8 cellular contexts compared by ENCODE assay signal in the genomic region with DNA sequence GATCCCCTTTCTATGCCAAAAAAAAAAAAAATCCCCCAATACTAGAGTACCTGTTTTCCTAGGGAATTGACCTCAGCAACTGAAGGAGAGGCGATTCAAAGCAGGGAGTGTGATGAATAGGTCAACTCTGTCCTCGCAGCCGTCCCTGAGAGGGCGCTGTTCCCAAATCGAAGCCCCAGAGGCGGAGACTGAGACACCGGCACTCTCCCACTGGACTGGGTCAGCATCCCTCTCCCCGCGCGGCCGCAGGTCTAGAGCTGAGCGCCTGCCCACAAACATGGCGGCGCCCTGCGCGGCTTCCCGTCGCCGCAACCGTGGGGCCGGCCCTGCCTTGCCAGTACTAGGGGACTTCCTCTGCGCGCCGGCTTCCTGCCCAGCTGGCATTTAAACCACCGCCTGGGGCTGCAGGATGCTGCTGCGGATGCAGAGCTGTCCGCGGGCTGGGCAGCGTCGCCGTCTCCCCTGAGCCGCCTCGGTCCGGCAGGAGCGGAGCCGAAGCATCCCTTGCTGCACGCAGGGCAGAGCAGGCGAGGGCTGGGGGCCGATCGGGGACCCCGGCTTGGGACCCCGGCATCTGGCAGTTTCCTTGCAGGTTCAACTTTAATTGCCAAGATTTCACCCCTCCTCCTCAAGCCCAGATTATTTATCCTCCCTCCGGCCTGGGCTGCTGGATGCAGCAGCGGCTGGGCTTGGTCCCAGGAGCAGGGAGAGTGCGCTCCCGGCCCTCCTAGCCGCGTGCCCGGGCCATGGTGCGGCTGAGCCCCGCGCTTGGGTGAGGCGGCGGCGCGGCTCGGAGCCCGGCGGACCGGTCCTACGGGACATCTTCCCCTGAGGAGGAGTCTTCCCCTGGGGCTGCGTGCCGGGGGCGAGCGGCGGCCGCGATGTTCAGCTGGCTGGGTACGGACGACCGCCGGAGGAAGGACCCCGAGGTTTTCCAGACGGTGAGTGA. TPM values are rescaled to one million over a fixed set of nuclear protein-coding genes. Genes with fewer than 3 reads are reported as not detected.
A peak's percentile ranks its signal among the peaks of the same experiment; 100 is the strongest.
DNase-seq lines count a peak whose midpoint lies in the region; ATAC-seq and TF ChIP-seq lines count a peak whose summit lies in the region.

Gene EHD3, plus strand, starts transcription at position 412 of the 949 bp plus-strand sequence. Its CDS starts 470 bp downstream, at position 882.

- peaks cover 5% of the 10 kb centered on the region for H3K79me2 ChIP-seq in neural progenitor cell (ENCODE audit: low read depth)

- no peak within 1 kb of the TSS for H3K27ac Mint-ChIP-seq in neural progenitor cell

- H3K9me3 ChIP-seq in IMR-90 (ENCODE audit: control insufficient read depth, insufficient read depth, low read length): no peaks in the 10 kb centered on the region
- H3K9me3 ChIP-seq in neural progenitor cell (ENCODE audit: low read depth): no peaks in the 10 kb centered on the region
- no peaks in the 10 kb centered on the region for H3K9me3 ChIP-seq in stomach smooth muscle (ENCODE audit: control insufficient read depth in 2 of 2, low read length in 2 of 2)

- H4K20me1 ChIP-seq in IMR-90 (ENCODE audit: insufficient read depth, low read length): peaks cover 15% of the 10 kb centered on the region
- H4K20me1 ChIP-seq in neural progenitor cell (ENCODE audit: low read depth): peaks cover 6% of the 10 kb centered on the region

- peak; percentile 93 for DNase-seq in D341Med (ENCODE audit: low spot score)
- peak; percentile 91 for DNase-seq in IMR-90
- DNase-seq in RPMI7951 (ENCODE audit: low read depth): peak; percentile 94
- DNase-seq in activated gamma-delta T cell treated with Interleukin-2 at 50 U/mL for 16 hours: peak; percentile 74
- peak; percentile 59 to 79 for DNase-seq in foreskin keratinocyte
- DNase-seq in neural progenitor cell (ENCODE audit: low spot score): peak; percentile 98

- intact Hi-C loops in IMR-90 (cut with micrococcal nuclease): loop anchor here (1.0 to 5.0 kb wide), 2 partner anchors 99 to 288 kb away; no protein-coding TSS in a partner anchor

- CTCF ChIA-PET in IMR-90 (lab: Yijun Ruan, JAX): interaction anchor here (0.6 to 1.8 kb wide), 13 partner anchors 14 to 509 kb away, joined by 3 to 7 read pairs (median 3); no protein-coding TSS in a partner anchor

- peaks cover 3% of the 10 kb centered on the region; the same call in 1 of the 2 replicates for H3K27me3 ChIP-seq in IMR-90 (ENCODE audit: control insufficient read depth, insufficient read depth, low read length)
- H3K27me3 ChIP-seq in foreskin keratinocyte: no peaks in the 10 kb centered on the region
- peaks cover 9% of the 10 kb centered on the region for H3K27me3 ChIP-seq in neural progenitor cell
- H3K27me3 ChIP-seq in stomach smooth muscle (ENCODE audit: control insufficient read depth in 1 of 2, insufficient read depth in 2 of 2, low read length in 2 of 2): no peaks in the 10 kb centered on the region

- H3K56ac ChIP-seq in IMR-90 (ENCODE audit: extremely low read depth, insufficient read depth, low read length): peak within 1 kb of the TSS; percentile 55; the same call in 1 of the 2 replicates

- peak within 1 kb of the TSS; percentile 90 for H2AK9ac ChIP-seq in IMR-90 (replicated peaks; ENCODE audit: low read depth, low read length, poor library complexity)

- peak; percentile 66 for TF ChIP-seq RAD21 in IMR-90 (IDR thresholded peaks at IDR 0.05; ENCODE audit: low read length)

- dilution Hi-C loops in IMR-90 (cut with HindIII; ENCODE audit: low sequenced_read_pairs, unreplicated experiment): no loop called here

- no peak within 1 kb of the TSS for H2BK20ac ChIP-seq in IMR-90 (ENCODE audit: low read depth, low read length)

- H3K4ac ChIP-seq in IMR-90 (ENCODE audit: low read depth, low read length): peak within 1 kb of the TSS; percentile 48

- H3K4me2 ChIP-seq in IMR-90 (ENCODE audit: low read depth, low read length): peak within 1 kb of the TSS; percentile 67
- H3K4me2 ChIP-seq in neural progenitor cell: peak within 1 kb of the TSS; percentile 93

- peaks cover 6% of the 10 kb centered on the region for H3K27me3 Mint-ChIP-seq in neural progenitor cell (ENCODE audit: insufficient read depth, low read depth)

- H4K5ac ChIP-seq in IMR-90 (ENCODE audit: low read depth, low read length): peak within 1 kb of the TSS; percentile 40

- peak within 1 kb of the TSS; percentile 5; the same call in 1 of the 2 replicates for H3K18ac ChIP-seq in IMR-90 (ENCODE audit: low read depth, low read length)

- WGBS in IMR-90 (ENCODE audit: extremely low coverage in 2 of 2, insufficient read length in 1 of 2), 2 experiments: 0% methylated on average over 15 of the region's 74 CpGs; no CpG with 5 or more reads in 1 of the 2 experiments

- H3K36me3 ChIP-seq in IMR-90 (ENCODE audit: control insufficient read depth, insufficient read depth, low read length) (no peaks in the 10 kb centered on the region), neural progenitor cell (no peaks in the 10 kb centered on the region), stomach smooth muscle (ENCODE audit: control insufficient read depth in 2 of 2, insufficient read depth in 2 of 2, low read length in 2 of 2) (no peaks in the 10 kb centered on the region)

- peak within 1 kb of the TSS; percentile 58; the same call in 1 of the 2 replicates for H4K91ac ChIP-seq in IMR-90 (ENCODE audit: insufficient read depth, low read depth, low read length)

- peak within 1 kb of the TSS; percentile 28; the same call in 1 of the 2 replicates for H3K23ac ChIP-seq in IMR-90 (ENCODE audit: low read depth, low read length)

- H3K14ac ChIP-seq in IMR-90 (replicated peaks; ENCODE audit: low read depth, low read length): peak within 1 kb of the TSS; percentile 43

- H2AK5ac ChIP-seq in IMR-90 (ENCODE audit: low read depth, low read length): peak within 1 kb of the TSS; percentile 75; the same call in 1 of the 2 replicates

- peak within 1 kb of the TSS; percentile 16; the same call in 1 of the 2 replicates for H2BK120ac ChIP-seq in IMR-90 (ENCODE audit: low read depth, low read length)

- H3K9me1 ChIP-seq in IMR-90 (ENCODE audit: insufficient read depth, low read length): peaks cover 18% of the 10 kb centered on the region; the same call in 1 of the 2 replicates

- ATAC-seq in GM21526 (IDR thresholded peaks at IDR 0.05; ENCODE audit: low FRiP score, unreplicated experiment) (peak; percentile 95), IMR-90 (ENCODE audit: low read depth) (peak; percentile 99), foreskin keratinocyte (peak; percentile 94)

- H3K4me3 ChIP-seq in IMR-90 (ENCODE audit: insufficient read depth, low read depth, low read length) (peak within 1 kb of the TSS; percentile 76), neural progenitor cell (peak within 1 kb of the TSS; percentile 69), stomach smooth muscle (ENCODE audit: low read length in 2 of 2) (peak within 1 kb of the TSS; percentile 85 to 86)

- TF ChIP-seq POLR2A in IMR-90 (IDR thresholded peaks at IDR 0.05; ENCODE audit: low read depth, low read length): peak; percentile 72

- H3K4me3 Mint-ChIP-seq in neural progenitor cell: peak within 1 kb of the TSS; percentile 85

- H3F3A ChIP-seq in neural progenitor cell (ENCODE audit: low read depth): no peaks in the 10 kb centered on the region

- H4K8ac ChIP-seq in IMR-90 (ENCODE audit: low read depth in 2 of 2, low read length in 2 of 2): peak within 1 kb of the TSS; percentile 59 to 87; a peak in 3 of 4 replicates

- H3K9ac ChIP-seq in IMR-90 (ENCODE audit: low read depth, low read length): peak within 1 kb of the TSS; percentile 70
- peak within 1 kb of the TSS; percentile 37 for H3K9ac ChIP-seq in neural progenitor cell
- H3K9ac ChIP-seq in stomach smooth muscle (ENCODE audit: low read length in 2 of 2): peak within 1 kb of the TSS; percentile 58 to 61

- POLR2A ChIA-PET in IMR-90 (lab: Charles Lee; ENCODE audit: unreplicated experiment): no interaction called here

- TSS peak; percentile 88 for BruUV-seq in IMR-90 (replicated peaks; lab: Mats Ljungman, UMichigan)

- H2AFZ ChIP-seq in IMR-90 (replicated peaks; ENCODE audit: low read length, poor library complexity) (peak within 1 kb of the TSS; percentile 86), neural progenitor cell (replicated peaks) (peak within 1 kb of the TSS; percentile 53)

- H3K27ac ChIP-seq in IMR-90 (ENCODE audit: insufficient read depth, low read length): peak within 1 kb of the TSS; percentile 56
- H3K27ac ChIP-seq in foreskin keratinocyte: no peak within 1 kb of the TSS
- no peak within 1 kb of the TSS for H3K27ac ChIP-seq in neural progenitor cell
- H3K27ac ChIP-seq in stomach smooth muscle (ENCODE audit: low read length): no peak within 1 kb of the TSS

- no peaks in the 10 kb centered on the region for H3K9me3 Mint-ChIP-seq in neural progenitor cell

- no peaks in the 10 kb centered on the region for H3K36me3 Mint-ChIP-seq in neural progenitor cell

- H3K4me1 Mint-ChIP-seq in neural progenitor cell: peaks cover 33% of the 10 kb centered on the region

- no peak within 1 kb of the TSS for H2BK5ac ChIP-seq in IMR-90 (ENCODE audit: low read depth, low read length, poor library complexity, severe bottlenecking)

- peak; percentile 72 for TF ChIP-seq CTCF in IMR-90 (conservative IDR thresholded peaks at IDR 0.05; ENCODE audit: low read depth, low read length)
- peak; percentile 71 for TF ChIP-seq CTCF in foreskin keratinocyte (conservative IDR thresholded peaks at IDR 0.05)
- peak; percentile 80 for TF ChIP-seq CTCF in neural progenitor cell (IDR thresholded peaks at IDR 0.05)

- in situ Hi-C loops in IMR-90 (cut with MboI; ENCODE audit: low sequenced_read_pairs): loop anchor here (5.0 kb wide), 1 partner anchor 103 kb away; no protein-coding TSS in a partner anchor

- H3K79me1 ChIP-seq in IMR-90 (ENCODE audit: low read depth in 1 of 2, low read length in 2 of 2): peaks cover 12 to 33% of the 10 kb centered on the region in 2 experiments

- peaks cover 8% of the 10 kb centered on the region; the same call in 1 of the 2 replicates for H3K4me1 ChIP-seq in IMR-90 (ENCODE audit: control insufficient read depth, insufficient read depth, low read length)
- H3K4me1 ChIP-seq in foreskin keratinocyte: peaks cover 6% of the 10 kb centered on the region
- H3K4me1 ChIP-seq in neural progenitor cell: peaks cover 10% of the 10 kb centered on the region
- peaks cover 11% of the 10 kb centered on the region for H3K4me1 ChIP-seq in stomach smooth muscle (ENCODE audit: control insufficient read depth, insufficient read depth, low read length)

- no peak within 1 kb of the TSS; the same call in 2 of the 3 replicates for H2BK15ac ChIP-seq in IMR-90 (ENCODE audit: low read depth, low read length)

TF ChIP-seq in IMR-90, 13 proteins besides CTCF, POLR2A, EP300 and RAD21 (continues in another document):
- TF ChIP-seq SMC3 (IDR thresholded peaks at IDR 0.05; ENCODE audit: low read depth, low read length): peak; percentile 51
- TF ChIP-seq MAZ (IDR thresholded peaks at IDR 0.05; ENCODE audit: borderline replicate concordance, low read depth, low read length): peak; percentile 41; the same call in 1 of the 2 replicates

RNA-seq across cellular contexts. Expression of gene EHD3, which starts in this region (rescaled TPM):
- total RNA-seq in IMR-90 (2012; rRNA removed): 34.4 and 39.8 TPM in 2 replicates
- polyA plus RNA-seq in IMR-90 (2012; rRNA removed): 29.1 and 31.8 TPM in 2 replicates
- 14.9 and 29.2 TPM in 2 replicates for polyA plus RNA-seq in IMR-90 (2012; cell fraction: cytosol; rRNA removed)
- polyA plus RNA-seq in IMR-90 (2012; cell fraction: nucleus; rRNA removed; ENCODE audit: low replicate concordance): 16.5 and 17.6 TPM in 2 replicates
- 19.9 and 20.0 TPM in 2 replicates for total RNA-seq in RPMI7951 (2014; rRNA removed; shearing (Covaris generic))
- total RNA-seq in foreskin keratinocyte: 12.4 and 13.2 TPM in 2 replicates
- 6.5 and 6.8 TPM in 2 replicates for polyA plus RNA-seq in foreskin keratinocyte
- 3.9 and 10.7 TPM in 2 replicates for total RNA-seq in neural progenitor cell (ENCODE audit: low replicate concordance)
